Comparison of ENCODE assay signal across 8 cellular contexts in the genomic region with DNA sequence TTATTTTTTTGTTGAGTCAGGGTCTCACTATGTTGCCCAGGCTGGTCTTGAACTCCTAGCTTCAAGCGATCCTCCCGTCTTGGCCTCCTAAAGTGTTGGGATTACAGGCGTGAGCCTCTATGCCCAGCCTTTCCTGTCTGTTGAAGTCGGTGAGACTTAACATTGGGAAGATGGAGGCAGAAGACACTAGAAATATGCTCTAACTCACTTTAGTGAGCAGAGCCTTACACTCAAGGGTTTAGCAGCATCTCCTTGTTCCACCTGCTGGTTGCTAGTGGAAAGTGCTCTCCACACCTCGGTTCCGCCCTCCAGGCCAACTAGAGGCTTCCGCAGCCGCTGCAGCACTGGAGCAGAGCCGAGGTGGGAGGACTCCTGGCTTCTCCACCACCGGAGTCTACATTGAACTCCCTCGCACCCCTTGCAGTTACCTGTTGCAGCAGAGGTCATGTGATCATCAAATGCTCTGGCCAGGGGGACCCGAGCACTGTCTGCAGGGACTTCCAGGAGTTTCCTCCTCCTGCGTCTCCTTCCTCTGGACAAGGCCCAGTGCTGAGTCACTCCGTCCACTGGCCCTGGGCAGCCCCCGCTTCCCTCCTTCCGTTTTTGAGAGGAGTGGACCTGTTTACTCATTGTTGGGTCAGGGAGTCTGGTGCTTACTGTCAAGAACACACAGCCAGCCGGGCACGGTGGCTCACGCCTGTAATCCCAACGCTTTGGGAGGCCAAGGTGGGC.
DNase-seq lines count a peak whose midpoint lies in the region; ATAC-seq and TF ChIP-seq lines count a peak whose summit lies in the region.

No MANE protein-coding gene starts in this region.

- TF ChIP-seq CTCF in LNCaP clone FGC (IDR thresholded peaks at IDR 0.05; ENCODE audit: control insufficient read depth, extremely low read depth, insufficient read depth): peak; percentile 66

- DNase-seq in EL (peak; percentile 81), LNCaP clone FGC (ENCODE audit: low read depth) (peak; percentile 72), T-helper 1 cell (peak; percentile 44 to 85 (median 63)), amniotic epithelial cell (ENCODE audit: low read depth) (peak; percentile 88), hippocampal formation (lab: John Stamatoyannopoulos, UW) (peak; percentile 13 to 53), skeletal muscle cell (ENCODE audit: low read depth) (peak; percentile 30), GOT3 (lab: John Stamatoyannopoulos, UW) (no peak)

- ATAC-seq in GM21825 (IDR thresholded peaks at IDR 0.05; ENCODE audit: unreplicated experiment): peak; percentile 91

- H3K4me3 ChIP-seq in LNCaP clone FGC (ENCODE audit: low read depth, low read length): no peak overlapping the region
- no peak overlapping the region for H3K4me3 ChIP-seq in skeletal muscle cell (ENCODE audit: low read depth, low read length)
